Comparison of ENCODE assay signal across 21 cellular contexts in the genomic region with DNA sequence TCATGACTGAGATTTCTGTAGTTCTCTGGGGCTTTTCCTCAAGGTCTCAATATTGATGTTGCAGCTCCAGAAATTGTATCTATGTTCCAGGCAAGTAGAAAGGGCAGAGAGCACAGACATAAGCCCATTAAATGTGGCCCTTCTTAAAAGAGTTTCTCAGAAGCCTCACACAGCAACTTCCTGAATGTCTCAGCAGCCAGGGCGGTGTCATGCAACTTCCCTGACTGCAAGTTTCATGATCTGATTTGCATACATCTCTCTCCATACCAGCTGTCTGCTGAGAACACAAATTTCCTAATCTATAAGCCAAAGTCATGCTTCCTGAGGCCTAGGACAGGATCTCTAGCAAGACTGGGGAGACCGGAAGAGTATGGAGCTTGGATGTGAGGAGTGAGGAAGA. TPM values are rescaled to one million over a fixed set of nuclear protein-coding genes. Genes with fewer than 3 reads are reported as not detected.
DNase-seq lines count a peak whose midpoint lies in the region; ATAC-seq, FAIRE-seq and TF ChIP-seq lines count a peak whose summit lies in the region.
"Had no signal": no experiment of that assay in that cellular context is flagged by ENCODE, and none has a peak within 500 bp of the region (broad histone marks: within the 10 kb centered on the region; RNA-seq: fewer than 3 reads in every experiment).

No MANE protein-coding gene starts in this region.

- no peak for DNase-seq in sciatic nerve (ENCODE audit: low spot score)
- DNase-seq in activated naive CD4-positive, alpha-beta T cell treated with anti-CD3 and anti-CD28 coated beads, Interleukin-2, amount 50 U/mL, for 72 hours (ENCODE audit: low spot score in 2 of 2): no peak
- DNase-seq in activated CD4-positive, alpha-beta T cell treated with anti-CD3 and anti-CD28 coated beads for 1 hour: no peak
- DNase-seq in frontal cortex (ENCODE audit: low spot score in 2 of 2): no peak
- DNase-seq: activated CD4-positive, alpha-beta T cell treated with anti-CD3 and anti-CD28 coated beads, Interleukin-2, amount 10 ng/mL, durations not matched to agents 24 days and 14 days; activated gamma-delta T cell treated with Interleukin-2 at 50 U/mL for 16 hours; brain microvascular endothelial cell; Caco-2; NCI-H345; PC-9; stimulated activated CD4-positive, alpha-beta T cell treated with anti-CD3 and anti-CD28 coated beads, Interleukin-4, amount 100 ng/mL, for 1 hour; stimulated activated naive B cell treated with anti-CD40 and anti-IgM and Interleukin-4, amounts not matched to agents 10 μg/mL and 1 μg/mL and 100 μg/mL, for 72 hours; T-cell; uterus had no signal

- H3K27ac Mint-ChIP-seq in activated naive CD4-positive, alpha-beta T cell treated with anti-CD3 and anti-CD28 coated beads, Interleukin-2, amount 50 U/mL, for 72 hours: no peak overlapping the region
- H3K27ac Mint-ChIP-seq: activated CD4-positive, alpha-beta T cell treated with anti-CD3 and anti-CD28 coated beads, Interleukin-2, amount 10 ng/mL, durations not matched to agents 24 days and 14 days; GM23338; stimulated activated naive B cell treated with anti-CD40 and anti-IgM and Interleukin-4, amounts not matched to agents 10 μg/mL and 1 μg/mL and 100 μg/mL, for 72 hours; T-cell had no signal

- no peaks in the 10 kb centered on the region for H3K36me3 Mint-ChIP-seq in activated naive CD4-positive, alpha-beta T cell treated with anti-CD3 and anti-CD28 coated beads, Interleukin-2, amount 50 U/mL, for 72 hours
- H3K36me3 Mint-ChIP-seq: stimulated activated naive B cell treated with anti-CD40 and anti-IgM and Interleukin-4, amounts not matched to agents 10 μg/mL and 1 μg/mL and 100 μg/mL, for 72 hours; T-cell had no signal

- TF ChIP-seq POLR2A in GM18505 (IDR thresholded peaks at IDR 0.05; ENCODE audit: borderline replicate concordance, extremely low read depth, insufficient read depth, insufficient read length): no peak

- no peak for FAIRE-seq in frontal cortex (lab: Jason Lieb, UNC)

- intact Hi-C loops in sciatic nerve (cut with DNase I): no loop called here

- peaks cover 0 to 8% of the 10 kb centered on the region in 2 donors for H3K9me3 Mint-ChIP-seq in activated naive CD4-positive, alpha-beta T cell treated with anti-CD3 and anti-CD28 coated beads, Interleukin-2, amount 50 U/mL, for 72 hours
- H3K9me3 Mint-ChIP-seq: activated CD4-positive, alpha-beta T cell treated with anti-CD3 and anti-CD28 coated beads, Interleukin-2, amount 10 ng/mL, durations not matched to agents 24 days and 14 days; GM23338; stimulated activated naive B cell treated with anti-CD40 and anti-IgM and Interleukin-4, amounts not matched to agents 10 μg/mL and 1 μg/mL and 100 μg/mL, for 72 hours had no signal

- ATAC-seq in GM18505 (IDR thresholded peaks at IDR 0.05; ENCODE audit: unreplicated experiment) (peak; percentile 81), GM19463 (IDR thresholded peaks at IDR 0.05; ENCODE audit: unreplicated experiment) (peak; percentile 74), HG02763 (IDR thresholded peaks at IDR 0.05; ENCODE audit: unreplicated experiment) (peak; percentile 78), HG03469 (IDR thresholded peaks at IDR 0.05; ENCODE audit: unreplicated experiment) (peak; percentile 88), sciatic nerve (no peak)
- ATAC-seq in activated naive CD4-positive, alpha-beta T cell treated with anti-CD3 and anti-CD28 coated beads, Interleukin-2, amount 50 U/mL, for 72 hours: no peak
- ATAC-seq: GM23338, T-cell had no signal

RNA-seq across cellular contexts. Expression of a gene that starts 13.0 kb away (rescaled TPM):
- total RNA-seq in sciatic nerve (0.67 TPM), frontal cortex (9.4 TPM)
- not detected for total RNA-seq in activated naive CD4-positive, alpha-beta T cell treated with anti-CD3 and anti-CD28 coated beads, Interleukin-2, amount 50 U/mL, for 72 hours
- total RNA-seq: activated CD4-positive, alpha-beta T cell treated with anti-CD3 and anti-CD28 coated beads, Interleukin-2, amount 10 ng/mL, durations not matched to agents 24 days and 14 days; Caco-2; myocyte; PC-9; renal cortical epithelial cell; T-cell had no signal

Comparison
In these comparisons a context has a peak if more than half of its experiments do, and no peak if none do; other contexts are left out.
1. ATAC-seq: peak in GM18505 (single experiment), GM19463 (single experiment), HG02763 (single experiment) and HG03469 (single experiment); none in sciatic nerve (single experiment) and activated naive CD4-positive, alpha-beta T cell treated with anti-CD3 and anti-CD28 coated beads, Interleukin-2, amount 50 U/mL, for 72 hours (0 of 2).